ENCODE assay signal across 1 cellular context in the genomic region with DNA sequence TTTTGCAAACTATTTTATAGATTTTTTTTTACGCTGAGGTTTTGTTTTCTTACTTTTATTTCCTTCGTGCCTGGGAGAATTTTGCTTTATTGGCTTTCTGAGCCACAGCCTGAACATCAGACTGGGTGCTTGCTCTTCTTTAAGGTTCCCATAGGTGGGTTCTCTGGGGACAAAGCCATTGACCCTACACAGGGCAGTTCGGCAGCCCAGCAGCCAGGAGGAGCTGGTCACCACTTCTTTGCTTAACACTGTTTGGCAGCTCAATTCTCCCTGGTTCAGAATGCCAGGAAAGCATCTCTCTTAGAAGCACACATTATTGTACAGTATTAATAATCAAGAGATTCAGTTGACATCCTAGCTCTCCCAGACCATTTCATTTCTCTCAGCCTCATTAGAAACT.
TF ChIP-seq lines count a peak whose summit lies in the region.

No MANE protein-coding gene starts in this region.

TF ChIP-seq in GM23338, 12 proteins besides CTCF, POLR2A, EP300 and RAD21 (continued from another document):
- TF ChIP-seq, protein P1, sequence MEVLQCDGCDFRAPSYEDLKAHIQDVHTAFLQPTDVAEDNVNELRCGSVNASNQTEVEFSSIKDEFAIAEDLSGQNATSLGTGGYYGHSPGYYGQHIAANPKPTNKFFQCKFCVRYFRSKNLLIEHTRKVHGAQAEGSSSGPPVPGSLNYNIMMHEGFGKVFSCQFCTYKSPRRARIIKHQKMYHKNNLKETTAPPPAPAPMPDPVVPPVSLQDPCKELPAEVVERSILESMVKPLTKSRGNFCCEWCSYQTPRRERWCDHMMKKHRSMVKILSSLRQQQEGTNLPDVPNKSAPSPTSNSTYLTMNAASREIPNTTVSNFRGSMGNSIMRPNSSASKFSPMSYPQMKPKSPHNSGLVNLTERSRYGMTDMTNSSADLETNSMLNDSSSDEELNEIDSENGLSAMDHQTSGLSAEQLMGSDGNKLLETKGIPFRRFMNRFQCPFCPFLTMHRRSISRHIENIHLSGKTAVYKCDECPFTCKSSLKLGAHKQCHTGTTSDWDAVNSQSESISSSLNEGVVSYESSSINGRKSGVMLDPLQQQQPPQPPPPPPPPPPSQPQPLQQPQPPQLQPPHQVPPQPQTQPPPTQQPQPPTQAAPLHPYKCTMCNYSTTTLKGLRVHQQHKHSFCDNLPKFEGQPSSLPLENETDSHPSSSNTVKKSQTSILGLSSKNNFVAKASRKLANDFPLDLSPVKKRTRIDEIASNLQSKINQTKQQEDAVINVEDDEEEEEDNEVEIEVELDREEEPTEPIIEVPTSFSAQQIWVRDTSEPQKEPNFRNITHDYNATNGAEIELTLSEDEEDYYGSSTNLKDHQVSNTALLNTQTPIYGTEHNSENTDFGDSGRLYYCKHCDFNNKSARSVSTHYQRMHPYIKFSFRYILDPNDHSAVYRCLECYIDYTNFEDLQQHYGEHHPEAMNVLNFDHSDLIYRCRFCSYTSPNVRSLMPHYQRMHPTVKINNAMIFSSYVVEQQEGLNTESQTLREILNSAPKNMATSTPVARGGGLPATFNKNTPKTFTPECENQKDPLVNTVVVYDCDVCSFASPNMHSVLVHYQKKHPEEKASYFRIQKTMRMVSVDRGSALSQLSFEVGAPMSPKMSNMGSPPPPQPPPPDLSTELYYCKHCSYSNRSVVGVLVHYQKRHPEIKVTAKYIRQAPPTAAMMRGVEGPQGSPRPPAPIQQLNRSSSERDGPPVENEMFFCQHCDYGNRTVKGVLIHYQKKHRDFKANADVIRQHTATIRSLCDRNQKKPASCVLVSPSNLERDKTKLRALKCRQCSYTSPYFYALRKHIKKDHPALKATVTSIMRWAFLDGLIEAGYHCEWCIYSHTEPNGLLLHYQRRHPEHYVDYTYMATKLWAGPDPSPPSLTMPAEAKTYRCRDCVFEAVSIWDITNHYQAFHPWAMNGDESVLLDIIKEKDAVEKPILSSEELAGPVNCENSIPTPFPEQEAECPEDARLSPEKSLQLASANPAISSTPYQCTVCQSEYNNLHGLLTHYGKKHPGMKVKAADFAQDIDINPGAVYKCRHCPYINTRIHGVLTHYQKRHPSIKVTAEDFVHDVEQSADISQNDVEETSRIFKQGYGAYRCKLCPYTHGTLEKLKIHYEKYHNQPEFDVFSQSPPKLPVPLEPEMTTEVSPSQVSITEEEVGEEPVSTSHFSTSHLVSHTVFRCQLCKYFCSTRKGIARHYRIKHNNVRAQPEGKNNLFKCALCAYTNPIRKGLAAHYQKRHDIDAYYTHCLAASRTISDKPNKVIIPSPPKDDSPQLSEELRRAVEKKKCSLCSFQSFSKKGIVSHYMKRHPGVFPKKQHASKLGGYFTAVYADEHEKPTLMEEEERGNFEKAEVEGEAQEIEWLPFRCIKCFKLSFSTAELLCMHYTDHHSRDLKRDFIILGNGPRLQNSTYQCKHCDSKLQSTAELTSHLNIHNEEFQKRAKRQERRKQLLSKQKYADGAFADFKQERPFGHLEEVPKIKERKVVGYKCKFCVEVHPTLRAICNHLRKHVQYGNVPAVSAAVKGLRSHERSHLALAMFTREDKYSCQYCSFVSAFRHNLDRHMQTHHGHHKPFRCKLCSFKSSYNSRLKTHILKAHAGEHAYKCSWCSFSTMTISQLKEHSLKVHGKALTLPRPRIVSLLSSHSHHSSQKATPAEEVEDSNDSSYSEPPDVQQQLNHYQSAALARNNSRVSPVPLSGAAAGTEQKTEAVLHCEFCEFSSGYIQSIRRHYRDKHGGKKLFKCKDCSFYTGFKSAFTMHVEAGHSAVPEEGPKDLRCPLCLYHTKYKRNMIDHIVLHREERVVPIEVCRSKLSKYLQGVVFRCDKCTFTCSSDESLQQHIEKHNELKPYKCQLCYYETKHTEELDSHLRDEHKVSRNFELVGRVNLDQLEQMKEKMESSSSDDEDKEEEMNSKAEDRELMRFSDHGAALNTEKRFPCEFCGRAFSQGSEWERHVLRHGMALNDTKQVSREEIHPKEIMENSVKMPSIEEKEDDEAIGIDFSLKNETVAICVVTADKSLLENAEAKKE (CRISPR knock-in tag; IDR thresholded peaks at IDR 0.05): no peak
- TF ChIP-seq, protein P2, sequence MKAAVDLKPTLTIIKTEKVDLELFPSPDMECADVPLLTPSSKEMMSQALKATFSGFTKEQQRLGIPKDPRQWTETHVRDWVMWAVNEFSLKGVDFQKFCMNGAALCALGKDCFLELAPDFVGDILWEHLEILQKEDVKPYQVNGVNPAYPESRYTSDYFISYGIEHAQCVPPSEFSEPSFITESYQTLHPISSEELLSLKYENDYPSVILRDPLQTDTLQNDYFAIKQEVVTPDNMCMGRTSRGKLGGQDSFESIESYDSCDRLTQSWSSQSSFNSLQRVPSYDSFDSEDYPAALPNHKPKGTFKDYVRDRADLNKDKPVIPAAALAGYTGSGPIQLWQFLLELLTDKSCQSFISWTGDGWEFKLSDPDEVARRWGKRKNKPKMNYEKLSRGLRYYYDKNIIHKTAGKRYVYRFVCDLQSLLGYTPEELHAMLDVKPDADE (IDR thresholded peaks at IDR 0.05): no peak
- no peak for TF ChIP-seq REST (IDR thresholded peaks at IDR 0.05; ENCODE audit: unreplicated experiment)
